16 cellular contexts compared by ENCODE assay signal in the genomic region with DNA sequence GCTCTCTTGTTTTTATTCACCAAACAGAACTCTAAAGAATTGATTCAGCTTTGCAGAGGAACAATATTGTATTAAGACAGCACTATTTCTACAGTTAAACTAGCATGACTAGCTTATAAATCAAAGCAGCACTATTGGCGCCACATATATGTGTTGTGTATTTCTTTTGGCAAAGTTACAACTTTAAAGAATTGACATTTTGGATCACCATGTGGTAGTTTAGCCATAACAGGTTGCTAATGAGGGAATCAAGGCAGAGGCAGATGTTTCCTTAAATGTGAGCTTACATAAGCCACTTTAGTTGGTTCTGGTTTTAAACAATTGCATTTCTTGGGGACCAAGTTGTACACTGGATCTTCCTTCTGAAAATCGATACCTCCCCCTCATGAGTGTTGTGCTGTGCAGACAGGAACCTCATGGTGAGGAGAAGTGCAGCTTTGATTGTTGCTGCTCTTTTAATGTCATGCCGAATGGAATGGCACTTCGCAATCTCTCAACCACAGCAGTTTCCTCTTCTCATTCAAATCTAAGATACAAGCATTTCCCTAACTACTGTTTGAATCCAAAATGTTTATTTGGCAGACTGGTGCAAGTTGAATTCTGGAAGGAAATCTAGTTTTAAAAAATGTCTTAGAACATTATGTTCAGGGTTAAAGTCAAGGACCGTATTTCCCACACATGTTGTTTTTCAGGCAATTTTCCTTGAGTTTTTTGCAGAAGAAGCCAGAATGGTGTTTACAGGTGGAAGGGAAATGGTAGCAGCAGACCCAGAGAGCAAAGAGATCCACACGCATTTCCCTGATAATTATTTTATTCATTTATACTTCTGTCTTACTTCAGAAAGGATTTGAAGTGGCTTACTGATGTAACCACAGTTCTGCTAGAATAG.
DNase-seq lines count a peak whose midpoint lies in the region; ATAC-seq, FAIRE-seq and TF ChIP-seq lines count a peak whose summit lies in the region.
"Had no signal": no experiment of that assay in that cellular context is flagged by ENCODE, and none has a peak within 500 bp of the region (broad histone marks: within the 10 kb centered on the region; RNA-seq: fewer than 3 reads in every experiment).

No MANE protein-coding gene starts in this region.

- peaks cover 5% of the 10 kb centered on the region for H3K36me3 Mint-ChIP-seq in natural killer cell treated with Interleukin-12 subunit alpha and Interleukin-12 subunit beta and Interleukin-15 and Interleukin-18, amount 100 ng/mL, for 72 hours
- H3K36me3 Mint-ChIP-seq: neural progenitor cell had no signal

- H3K27me3 Mint-ChIP-seq in natural killer cell treated with Interleukin-12 subunit alpha and Interleukin-12 subunit beta and Interleukin-15 and Interleukin-18, amount 100 ng/mL, for 72 hours: peaks cover 7 to 8% of the 10 kb centered on the region in 2 donors

- no peak for FAIRE-seq in GM19239 (lab: Jason Lieb, UNC)

- no peaks in the 10 kb centered on the region for H3K4me1 Mint-ChIP-seq in natural killer cell treated with Interleukin-12 subunit alpha and Interleukin-12 subunit beta and Interleukin-15 and Interleukin-18, amount 100 ng/mL, for 72 hours (ENCODE audit: low read depth in 2 of 2)

- peaks cover 6% of the 10 kb centered on the region for H3K9me3 Mint-ChIP-seq in natural killer cell treated with Interleukin-12 subunit alpha and Interleukin-12 subunit beta and Interleukin-15 and Interleukin-18, amount 100 ng/mL, for 72 hours

- H3K4me1 ChIP-seq in right lobe of liver: no peaks in the 10 kb centered on the region

- H3K4me3 ChIP-seq in AG10803 (ENCODE audit: low read length) (no peak overlapping the region), right lobe of liver (no peak overlapping the region)
- H3K4me3 ChIP-seq: neural progenitor cell had no signal

- H3K27me3 ChIP-seq in right lobe of liver: no peaks in the 10 kb centered on the region
- H3K27me3 ChIP-seq: neural progenitor cell had no signal

- no peak for TF ChIP-seq POLR2A in right lobe of liver (IDR thresholded peaks at IDR 0.05)

- 43% methylated on average over 6 of the region's 6 CpGs for WGBS in right lobe of liver (ENCODE audit: insufficient coverage, low coverage, low lambda C conversion rate, missing lambda C conversion rate)

- no peak overlapping the region for H3K4me3 Mint-ChIP-seq in natural killer cell treated with Interleukin-12 subunit alpha and Interleukin-12 subunit beta and Interleukin-15 and Interleukin-18, amount 100 ng/mL, for 72 hours
- H3K4me3 Mint-ChIP-seq: neural progenitor cell had no signal

- no peak overlapping the region for H3K27ac Mint-ChIP-seq in natural killer cell treated with Interleukin-12 subunit alpha and Interleukin-12 subunit beta and Interleukin-15 and Interleukin-18, amount 100 ng/mL, for 72 hours
- H3K27ac Mint-ChIP-seq: neural progenitor cell had no signal

- H3K27ac ChIP-seq in right lobe of liver: no peak overlapping the region
- H3K27ac ChIP-seq: neural progenitor cell, RWPE1 had no signal

- DNase-seq in AG10803 (ENCODE audit: low read depth) (peak; percentile 50), NCI-H524 (lab: John Stamatoyannopoulos, UW) (peak; percentile 66 to 85), right lobe of liver (no peak), GM19240 (ENCODE audit: insufficient read length, low spot score) (no peak), GM19238 (ENCODE audit: insufficient read length, low spot score) (no peak), GM19239 (ENCODE audit: insufficient read length, low spot score) (no peak)
- no peak for DNase-seq in natural killer cell treated with Interleukin-12 subunit alpha and Interleukin-12 subunit beta and Interleukin-15 and Interleukin-18, amount 100 ng/mL, for 72 hours (ENCODE audit: low spot score)
- DNase-seq: activated CD4-positive, alpha-beta T cell treated with anti-CD3 and anti-CD28 coated beads, Interleukin-2, amount 50 U/mL, for 4 hours; activated gamma-delta T cell; left colon; NCI-H1048; NCI-H526; stimulated activated CD4-positive, alpha-beta T cell treated with anti-CD3 and anti-CD28 coated beads, Interleukin-12 subunit alpha, Interleukin-12 subunit beta, amount 100 ng/mL, for 4 hours had no signal

- ATAC-seq in esophagus mucosa: peak; percentile 36
- ATAC-seq in right lobe of liver: peak; percentile 68 to 92 (median 70)
- ATAC-seq in natural killer cell treated with Interleukin-12 subunit alpha and Interleukin-12 subunit beta and Interleukin-15 and Interleukin-18, amount 100 ng/mL, for 72 hours: no peak
- ATAC-seq: left colon had no signal

- intact Hi-C loops in right lobe of liver (cut with DNase I): no loop called here

- H3K36me3 ChIP-seq in right lobe of liver: no peaks in the 10 kb centered on the region
- H3K36me3 ChIP-seq: neural progenitor cell had no signal

- TF ChIP-seq CTCF in AG10803 (conservative IDR thresholded peaks at IDR 0.05; ENCODE audit: low read length): no peak
- TF ChIP-seq CTCF in right lobe of liver (IDR thresholded peaks at IDR 0.05): no peak

- no peaks in the 10 kb centered on the region for H3K9me3 ChIP-seq in right lobe of liver

Comparison
In these comparisons a context has a peak if more than half of its experiments do, and no peak if none do; other contexts are left out.
1. DNase-seq: peak in AG10803 (single experiment) and NCI-H524 (2 of 2); none in right lobe of liver (0 of 3), GM19240 (single experiment), GM19238 (single experiment), natural killer cell treated with Interleukin-12 subunit alpha and Interleukin-12 subunit beta and Interleukin-15 and Interleukin-18, amount 100 ng/mL, for 72 hours (single experiment) and GM19239 (single experiment).
2. ATAC-seq: peak in esophagus mucosa (single experiment) and right lobe of liver (4 of 4); none in natural killer cell treated with Interleukin-12 subunit alpha and Interleukin-12 subunit beta and Interleukin-15 and Interleukin-18, amount 100 ng/mL, for 72 hours (0 of 2).